ENCODE assay signal across 8 cellular contexts in the genomic region with DNA sequence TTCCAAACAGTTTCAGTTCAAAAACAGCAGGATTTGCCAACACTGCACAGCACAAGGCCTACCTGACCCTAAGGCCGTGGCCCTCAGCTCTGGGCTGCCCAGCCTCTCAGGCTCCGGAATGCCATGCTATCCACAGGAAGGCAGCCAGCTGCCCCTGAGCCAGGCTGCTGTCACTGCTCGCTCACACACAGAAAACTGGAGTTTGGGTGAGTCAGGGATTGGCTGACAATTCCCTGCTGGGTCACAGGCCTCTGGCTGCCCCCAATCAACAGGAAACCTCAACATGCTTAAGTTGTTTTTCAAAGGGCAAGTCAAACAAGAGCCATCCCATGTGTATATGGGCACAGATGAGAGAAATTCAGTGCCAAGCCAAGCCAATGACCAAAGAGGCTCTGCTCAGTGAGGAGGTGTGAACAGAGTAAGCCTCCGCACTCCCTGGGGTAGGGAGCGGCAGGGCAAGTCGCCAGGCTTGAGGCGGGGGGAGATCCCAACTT. TPM values are rescaled to one million over a fixed set of nuclear protein-coding genes. Genes with fewer than 3 reads are reported as not detected.
DNase-seq lines count a peak whose midpoint lies in the region; ATAC-seq, FAIRE-seq and TF ChIP-seq lines count a peak whose summit lies in the region.
"Had no signal": no experiment of that assay in that cellular context is flagged by ENCODE, and none has a peak within 500 bp of the region (broad histone marks: within the 10 kb centered on the region; RNA-seq: fewer than 3 reads in every experiment).

No MANE protein-coding gene starts in this region.

- no peak for DNase-seq in GM12878 (ENCODE audit: low read depth, low spot score)
- DNase-seq in left lung = peak; percentile 60 to 79
- DNase-seq in ureter (ENCODE audit: low spot score) = peak; percentile 67
- no peak for DNase-seq in NK-92 treated with Interleukin-12 subunit alpha and Interleukin-12 subunit beta, amount 100 ng/mL, for 24 hours (lab: John Stamatoyannopoulos, UW)
- no peak for DNase-seq in inferior parietal cortex (ENCODE audit: extremely low spot score)

- ATAC-seq in HG02642 (IDR thresholded peaks at IDR 0.05; ENCODE audit: poor library complexity, unreplicated experiment) (peak; percentile 15), GM12878 (no peak; the same call in 2 of the 3 replicates), left lung (peak; percentile 68), GM21576 (IDR thresholded peaks at IDR 0.05; ENCODE audit: unreplicated experiment) (no peak)

- CTCF ChIA-PET in GM12878 (lab: Yijun Ruan, JAX) = interaction anchor here (2.4 kb wide), 1 partner anchor 44 kb away, joined by 6 read pairs; no protein-coding TSS in a partner anchor

- H3K27me3 ChIP-seq in GM12878 (replicated peaks in 1 of 2; ENCODE audit: control insufficient read depth in 2 of 2, insufficient read depth in 2 of 2, low read length in 1 of 2) = no peaks in the 10 kb centered on the region; a peak in 1 of 4 replicates
- no peaks in the 10 kb centered on the region for H3K27me3 ChIP-seq in left lung

- H3K4me2 ChIP-seq in GM12878 (ENCODE audit: control insufficient read depth, insufficient read depth) = 0 out of 2 replicates have a peak overlapping the region, but pooled peaks have one; percentile 28

- in situ Hi-C loops in GM12878 (cut with MboI) = no loop called here

- no peak for FAIRE-seq in GM12878 (lab: Jason Lieb, UNC)
- FAIRE-seq: islet of Langerhans had no signal

- SMC1A ChIA-PET in GM12878 (lab: Charles Lee; ENCODE audit: uncharacterized antibody, unreplicated experiment) = interaction anchor here (0.8 to 1.1 kb wide), 5 partner anchors 24 to 228 kb away, joined by 3 to 6 read pairs (median 4); no protein-coding TSS in a partner anchor

- POLR2A ChIA-PET in GM12878 (lab: Charles Lee) = interaction anchor here (1.5 kb wide), 1 partner anchor 45 kb away, joined by 6 read pairs; no protein-coding TSS in a partner anchor

- H4K20me1 ChIP-seq in GM12878 (ENCODE audit: control insufficient read depth, insufficient read depth) = no peaks in the 10 kb centered on the region

- TF ChIP-seq CTCF in GM12878 (IDR thresholded peaks at IDR 0.05 in 2 of 3, conservative IDR thresholded peaks at IDR 0.05 in 1 of 3; ENCODE audit: control insufficient read depth in 2 of 3, extremely low read depth in 1 of 3, insufficient read depth in 1 of 3, low read depth in 3 of 3, low read length in 3 of 3) (no peak), left lung (IDR thresholded peaks at IDR 0.05) (no peak)

- TF ChIP-seq RAD21 in GM12878 (IDR thresholded peaks at IDR 0.05; ENCODE audit: insufficient read depth, low read depth, low read length) = no peak

- RAD21 ChIA-PET in GM12878 (lab: Charles Lee; ENCODE audit: unreplicated experiment) = interaction anchor here (1.5 to 2.5 kb wide), 3 partner anchors 14 to 76 kb away, joined by 4 to 11 read pairs (median 7); no protein-coding TSS in a partner anchor

- intact Hi-C loops in GM12878 (cut with micrococcal nuclease; ENCODE audit: unreplicated experiment) = no loop called here
- intact Hi-C loops in left lung (cut with DNase I) = no loop called here

- no peak for TF ChIP-seq EP300 in GM12878 (IDR thresholded peaks at IDR 0.05; ENCODE audit: borderline replicate concordance in 1 of 2, control insufficient read depth in 1 of 2, low read depth in 2 of 2, low read length in 2 of 2)

- 83% methylated on average over 7 of the region's 7 CpGs for WGBS in GM12878 (ENCODE audit: insufficient coverage, insufficient replicate concordance, low lambda C conversion rate, missing lambda C conversion rate)

- peak overlapping the region; percentile 35; the same call in 1 of the 2 replicates for H2AFZ ChIP-seq in GM12878 (ENCODE audit: control insufficient read depth, low read depth, low read length)

- H3K4me1 ChIP-seq in GM12878 (ENCODE audit: control insufficient read depth, insufficient read depth, low read length) (peaks cover 15% of the 10 kb centered on the region), left lung (peaks cover 16 to 23% of the 10 kb centered on the region in 2 donors)

- no peaks in the 10 kb centered on the region for H3K79me2 ChIP-seq in GM12878 (ENCODE audit: control insufficient read depth, insufficient read depth, low read length)

- H3K36me3 ChIP-seq in GM12878 (ENCODE audit: control insufficient read depth in 2 of 2, insufficient read depth in 2 of 2, low read length in 1 of 2) = no peaks in the 10 kb centered on the region
- H3K36me3 ChIP-seq in left lung = peaks cover 0 to 12% of the 10 kb centered on the region in 2 donors

- TF ChIP-seq POLR2A in GM12878 (IDR thresholded peaks at IDR 0.05; ENCODE audit: low read depth, low read length) = no peak

- no peak overlapping the region for H3K9ac ChIP-seq in GM12878 (ENCODE audit: control insufficient read depth, insufficient read depth, low read length)

- H3K4me3 ChIP-seq in GM12878 = no peak overlapping the region
- H3K4me3 ChIP-seq in left lung = no peak overlapping the region

- H3K27ac ChIP-seq in GM12878 (ENCODE audit: control insufficient read depth, insufficient read depth) = peak overlapping the region; percentile 13; the same call in 1 of the 2 replicates
- peak overlapping the region; percentile 7 to 40 for H3K27ac ChIP-seq in left lung

- H3K9me3 ChIP-seq in GM12878 (replicated peaks; ENCODE audit: control insufficient read depth, insufficient read depth, low read length) (no peaks in the 10 kb centered on the region), left lung (no peaks in the 10 kb centered on the region)

- BruUV-seq in GM12878 (replicated peaks; lab: Mats Ljungman, UMichigan) = no TSS peak

TF ChIP-seq in GM12878, 131 proteins besides CTCF, POLR2A, EP300 and RAD21 (continues in another document):
- TF ChIP-seq, protein P1, sequence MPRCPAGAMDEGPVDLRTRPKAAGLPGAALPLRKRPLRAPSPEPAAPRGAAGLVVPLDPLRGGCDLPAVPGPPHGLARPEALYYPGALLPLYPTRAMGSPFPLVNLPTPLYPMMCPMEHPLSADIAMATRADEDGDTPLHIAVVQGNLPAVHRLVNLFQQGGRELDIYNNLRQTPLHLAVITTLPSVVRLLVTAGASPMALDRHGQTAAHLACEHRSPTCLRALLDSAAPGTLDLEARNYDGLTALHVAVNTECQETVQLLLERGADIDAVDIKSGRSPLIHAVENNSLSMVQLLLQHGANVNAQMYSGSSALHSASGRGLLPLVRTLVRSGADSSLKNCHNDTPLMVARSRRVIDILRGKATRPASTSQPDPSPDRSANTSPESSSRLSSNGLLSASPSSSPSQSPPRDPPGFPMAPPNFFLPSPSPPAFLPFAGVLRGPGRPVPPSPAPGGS (IDR thresholded peaks at IDR 0.05; ENCODE audit: borderline replicate concordance, insufficient read depth, low read depth, low read length, poor library complexity, severe bottlenecking) = no peak
- TF ChIP-seq SIN3A (IDR thresholded peaks at IDR 0.05; ENCODE audit: low read depth, low read length) (no peak), EZH2 (IDR thresholded peaks at IDR 0.05; ENCODE audit: borderline replicate concordance, control insufficient read depth, low read depth, low read length) (no peak), SMC3 (IDR thresholded peaks at IDR 0.05; ENCODE audit: borderline replicate concordance, low read length) (no peak)

RNA-seq across cellular contexts. Expression of gene RPL27A, which starts 50.2 kb away (rescaled TPM):
- total RNA-seq in GM12878 (2013; cell fraction: nucleolus; rRNA removed) = 380 and 397 TPM in 2 replicates
- total RNA-seq in GM12878 (2014; rRNA removed) = 1,902 and 2,006 TPM in 2 replicates
- 2,938 and 2,966 TPM in 2 replicates for total RNA-seq in GM12878 (2014; rRNA removed; fragmentation: Illumina TruSeq; extraction: Trizol)
- total RNA-seq in GM12878 (2021) = 1,300 and 1,372 TPM in 2 replicates
- polyA plus RNA-seq in GM12878 (2011; ENCODE audit: low read depth) = 99,782 TPM
- polyA plus RNA-seq in GM12878 (2011; rRNA removed) = 1,334 and 1,354 TPM in 2 replicates
- polyA plus RNA-seq in GM12878 (2011; cell fraction: cytosol; rRNA removed) = 1,227 and 1,765 TPM in 2 replicates
- 371 and 419 TPM in 2 replicates for polyA plus RNA-seq in GM12878 (2011; cell fraction: nucleus; rRNA removed)
- polyA plus RNA-seq in GM12878 (2012) = 2,495 and 3,740 TPM in 2 replicates
- polyA plus RNA-seq in GM12878 (2014; fragmentation: Illumina TruSeq; extraction: Trizol) = 2,568 and 4,776 TPM in 2 replicates
- polyA plus RNA-seq in GM12878 (2014; fragmentation: Nextera tagmentation; extraction: Ambion mirVana) = 1,000 to 10,000 TPM in 1 of 2 experiments, 100 to 1,000 TPM in 1; 978 to 2,052 TPM
- 3,433 and 3,548 TPM in 2 replicates for polyA plus RNA-seq in GM12878 (2014; rRNA removed)
- 1,000 to 10,000 TPM; 1,900 to 1,912 TPM for polyA plus RNA-seq in GM12878 (2016; fragmentation: Nextera tagmentation; extraction: Ambion mirVana)
- 619 and 701 TPM in 2 replicates for polyA minus RNA-seq in GM12878 (2011; rRNA and poly(A)+ RNA removed)
- 306 and 309 TPM in 2 replicates for polyA minus RNA-seq in GM12878 (2011; cell fraction: cytosol; rRNA and poly(A)+ RNA removed)
- 252 and 339 TPM in 2 replicates for polyA minus RNA-seq in GM12878 (2011; cell fraction: nucleus; rRNA and poly(A)+ RNA removed)
- 100 to 1,000 TPM; 724 to 741 TPM for total RNA-seq in left lung
- total RNA-seq in ureter = 976 TPM

RNA-seq across cellular contexts. Expression of gene TRIM66, which starts 50.3 kb away (rescaled TPM):
- 127 and 135 TPM in 2 replicates for total RNA-seq in GM12878 (2013; cell fraction: nucleolus; rRNA removed)
- total RNA-seq in GM12878 (2014; rRNA removed) (7.1 and 7.4 TPM in 2 replicates), GM12878 (2014; rRNA removed; fragmentation: Illumina TruSeq; extraction: Trizol) (7.8 and 8.4 TPM in 2 replicates), GM12878 (2021) (11.8 and 13.0 TPM in 2 replicates), left lung (10 to 100 TPM in 1 of 2 donors, 1 to 10 TPM in 1; 7.3 to 14.3 TPM), ureter (40.1 TPM)
- polyA plus RNA-seq in GM12878 (2011; ENCODE audit: low read depth) = 6.9 TPM
- polyA plus RNA-seq in GM12878 (2011; rRNA removed) (14.0 and 18.2 TPM in 2 replicates), GM12878 (2014; fragmentation: Illumina TruSeq; extraction: Trizol) (14.5 and 19.0 TPM in 2 replicates), GM12878 (2014; fragmentation: Nextera tagmentation; extraction: Ambion mirVana) (1 to 10 TPM; 1.7 to 2.4 TPM), GM12878 (2014; rRNA removed) (12.7 and 14.0 TPM in 2 replicates), GM12878 (2016; fragmentation: Nextera tagmentation; extraction: Ambion mirVana) (1 to 10 TPM; 2.8 to 3.9 TPM)
- 7.1 and 9.6 TPM in 2 replicates for polyA plus RNA-seq in GM12878 (2011; cell fraction: cytosol; rRNA removed)
- polyA plus RNA-seq in GM12878 (2011; cell fraction: nucleus; rRNA removed) = 62.8 and 75.2 TPM in 2 replicates
- 9.5 and 11.0 TPM in 2 replicates for polyA plus RNA-seq in GM12878 (2012)
- 23.8 and 39.4 TPM in 2 replicates for polyA minus RNA-seq in GM12878 (2011; rRNA and poly(A)+ RNA removed)
- 2.7 TPM in 2 replicates for polyA minus RNA-seq in GM12878 (2011; cell fraction: cytosol; rRNA and poly(A)+ RNA removed)
- polyA minus RNA-seq in GM12878 (2011; cell fraction: nucleus; rRNA and poly(A)+ RNA removed) = 37.7 and 45.6 TPM in 2 replicates

Comparison
In these comparisons a context has a peak if more than half of its experiments do, and no peak if none do; other contexts are left out.
1. ATAC-seq: peak in HG02642 (single experiment) and left lung (single experiment); none in GM12878 (single experiment) and GM21576 (single experiment).
2. DNase-seq: peak in left lung (2 of 2) and ureter (single experiment); none in GM12878 (single experiment), NK-92 treated with Interleukin-12 subunit alpha and Interleukin-12 subunit beta, amount 100 ng/mL, for 24 hours (single experiment) and inferior parietal cortex (single experiment).